Comparison of ENCODE assay signal across 9 cellular contexts in the genomic region with DNA sequence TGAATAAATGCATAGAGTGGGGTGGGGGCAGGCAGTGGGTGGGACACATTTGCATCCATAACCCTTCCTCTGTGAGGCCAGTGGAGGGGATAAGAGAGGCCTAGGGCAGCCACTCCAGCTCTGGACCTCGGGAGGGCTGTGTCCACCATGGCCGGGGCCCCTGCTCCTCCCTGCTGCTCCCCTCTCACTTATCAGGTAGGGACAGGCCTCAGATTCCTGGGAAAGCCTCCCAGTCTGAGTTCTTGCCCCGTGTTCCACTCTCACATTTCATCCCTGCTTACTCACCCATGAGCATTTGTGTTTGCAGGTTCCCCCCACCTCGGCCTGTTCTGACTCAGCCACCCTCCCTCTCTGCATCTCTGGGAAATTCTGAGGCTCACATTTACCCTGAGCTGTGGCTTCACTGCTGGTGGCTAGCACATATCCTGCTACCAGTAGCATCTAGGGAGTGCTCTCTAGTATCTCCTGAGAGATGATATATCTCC.
DNase-seq lines count a peak whose midpoint lies in the region; ATAC-seq, FAIRE-seq and TF ChIP-seq lines count a peak whose summit lies in the region.
"Had no signal": no experiment of that assay in that cellular context is flagged by ENCODE, and none has a peak within 500 bp of the region (broad histone marks: within the 10 kb centered on the region; RNA-seq: fewer than 3 reads in every experiment).

No MANE protein-coding gene starts in this region.

- peak; percentile 95 for FAIRE-seq in urothelium cell line (lab: Jason Lieb, UNC)

- peak overlapping the region in 1 of 5 donors; percentile 53 for H3K4me3 Mint-ChIP-seq in immature natural killer cell

- ATAC-seq in GM18499 (IDR thresholded peaks at IDR 0.05; ENCODE audit: insufficient read depth, unreplicated experiment): peak; percentile 43
- peak; percentile 58 for ATAC-seq in GM21786 (IDR thresholded peaks at IDR 0.05; ENCODE audit: unreplicated experiment)

- peaks cover 0 to 9% (median 0%) of the 10 kb centered on the region in 3 donors for H3K27me3 Mint-ChIP-seq in immature natural killer cell (ENCODE audit: low read depth in 3 of 3)

- H3K36me3 Mint-ChIP-seq in immature natural killer cell: no peaks in the 10 kb centered on the region

- H3K9me3 Mint-ChIP-seq in immature natural killer cell: no peaks in the 10 kb centered on the region

- peak; percentile 66 for DNase-seq in LHCN-M2 (ENCODE audit: low read depth)
- DNase-seq in fibroblast of mammary gland (ENCODE audit: low read depth): peak; percentile 64
- DNase-seq in urothelium cell line (ENCODE audit: low spot score): peak; percentile 92
- DNase-seq in NCI-H748 (lab: John Stamatoyannopoulos, UW; ENCODE audit: unreplicated experiment): no peak
- no peak for DNase-seq in immature natural killer cell
- no peak for DNase-seq in NCI-H1092 (lab: John Stamatoyannopoulos, UW)

- no peak for TF ChIP-seq CTCF in fibroblast of mammary gland (conservative IDR thresholded peaks at IDR 0.05; ENCODE audit: control insufficient read depth, insufficient read depth, low read depth, low read length)

- peak overlapping the region in 2 of 6 donors; percentile 44 to 61 for H3K27ac Mint-ChIP-seq in immature natural killer cell

- peaks cover 0 to 7% of the 10 kb centered on the region in 2 donors for H3K4me1 Mint-ChIP-seq in immature natural killer cell

- H3K4me3 ChIP-seq in fibroblast of mammary gland (ENCODE audit: control insufficient read depth, low read depth, low read length): no peak overlapping the region
- H3K4me3 ChIP-seq: skin epidermis had no signal

Comparison
In these comparisons a context has a peak if more than half of its experiments do, and no peak if none do; other contexts are left out.
1. DNase-seq: peak in LHCN-M2 (single experiment), fibroblast of mammary gland (single experiment) and urothelium cell line (single experiment); none in NCI-H748 (single experiment), immature natural killer cell (0 of 3) and NCI-H1092 (single experiment).